In the genomic region with DNA sequence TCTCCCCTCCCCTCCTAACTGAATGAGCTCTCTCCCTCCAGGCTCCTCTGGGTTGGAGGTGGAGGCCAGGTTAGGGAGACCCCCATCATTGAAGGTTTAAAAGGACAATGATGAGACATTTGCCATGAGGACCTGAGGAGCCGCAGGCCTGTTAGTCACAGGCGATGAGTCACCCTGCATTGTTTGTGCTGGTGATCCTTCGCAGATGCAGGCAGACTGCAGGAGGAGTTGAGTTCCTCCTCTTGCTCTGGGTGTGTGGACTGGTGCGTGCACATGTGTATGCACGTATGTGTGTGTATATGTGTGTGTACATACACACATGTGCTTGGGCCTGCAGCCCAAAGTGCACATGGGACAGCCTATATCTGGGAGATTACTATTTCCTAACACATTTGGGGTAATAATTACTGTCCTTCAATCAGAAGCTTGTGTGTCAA, we compare ENCODE assay signal across 1 cellular context.
A peak's percentile ranks its signal among the peaks of the same experiment; 100 is the strongest.
TF ChIP-seq lines count a peak whose summit lies in the region.

No MANE protein-coding gene starts in this region.

TF ChIP-seq in HCT116, 20 proteins besides CTCF, POLR2A, EP300 and RAD21 (continued from another document):
- TF ChIP-seq CBX3 (IDR thresholded peaks at IDR 0.05; ENCODE audit: low read depth) (peak; percentile 96), FOSL1 (IDR thresholded peaks at IDR 0.05; ENCODE audit: low read depth) (peak; percentile 97), SP1 (IDR thresholded peaks at IDR 0.05; ENCODE audit: low read depth) (peak; percentile 81), MAX (IDR thresholded peaks at IDR 0.05) (peak; percentile 91), REST (IDR thresholded peaks at IDR 0.05; ENCODE audit: low read depth) (no peak), POLR2AphosphoS5 (IDR thresholded peaks at IDR 0.05; ENCODE audit: low read depth, low read length) (peak; percentile 38; the same call in 1 of the 2 replicates), TCF7L2 (IDR thresholded peaks at IDR 0.05; ENCODE audit: borderline replicate concordance, extremely low read depth, insufficient read depth, insufficient read length) (peak; percentile 75), SRF (IDR thresholded peaks at IDR 0.05; ENCODE audit: low read depth) (peak; percentile 54; the same call in 1 of the 2 replicates)
